19 cellular contexts compared by ENCODE assay signal in the genomic region with DNA sequence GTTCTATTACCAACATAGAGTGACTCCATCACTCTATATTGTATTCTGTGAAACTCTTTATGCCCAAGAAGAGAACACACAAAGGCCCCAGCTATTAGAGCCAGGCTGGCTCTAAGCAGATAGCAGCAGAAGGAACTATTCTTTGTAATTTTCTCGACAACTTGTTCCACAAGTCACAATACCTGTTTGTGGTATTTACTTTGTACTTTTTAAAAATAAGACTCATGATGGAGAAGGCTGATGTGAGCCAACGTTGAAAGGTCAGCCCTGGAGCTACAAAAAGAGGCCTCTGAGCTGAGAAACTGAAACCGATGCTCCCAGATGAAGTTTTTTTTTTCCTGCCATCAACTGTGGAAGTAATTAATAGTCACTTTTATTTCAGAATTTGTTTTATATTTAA.
DNase-seq lines count a peak whose midpoint lies in the region; ATAC-seq, FAIRE-seq and TF ChIP-seq lines count a peak whose summit lies in the region.
"Had no signal": no experiment of that assay in that cellular context is flagged by ENCODE, and none has a peak within 500 bp of the region (broad histone marks: within the 10 kb centered on the region; RNA-seq: fewer than 3 reads in every experiment).

No MANE protein-coding gene starts in this region.

- no peak overlapping the region for H2BK15ac ChIP-seq in mesenchymal stem cell (ENCODE audit: low read depth, poor library complexity, severe bottlenecking)

- no peak overlapping the region for H3K18ac ChIP-seq in mesenchymal stem cell (ENCODE audit: low read depth in 1 of 2, low read length in 2 of 2)

- ATAC-seq in HG03520 (IDR thresholded peaks at IDR 0.05; ENCODE audit: unreplicated experiment) (no peak), GM19455 (IDR thresholded peaks at IDR 0.05; ENCODE audit: unreplicated experiment) (no peak)
- ATAC-seq: gastroesophageal sphincter, pancreas, Right ventricle myocardium inferior had no signal

- peaks cover 4% of the 10 kb centered on the region for H3K79me1 ChIP-seq in mesenchymal stem cell (replicated peaks; ENCODE audit: low read length, poor library complexity, severe bottlenecking)

- H3K36me3 ChIP-seq in MM.1S (replicated peaks; ENCODE audit: insufficient read depth, low read length): no peaks in the 10 kb centered on the region
- no peaks in the 10 kb centered on the region for H3K36me3 ChIP-seq in bronchial epithelial cell (ENCODE audit: control insufficient read depth, insufficient read depth, low read length)
- H3K36me3 ChIP-seq in mesenchymal stem cell (ENCODE audit: control insufficient read depth in 1 of 2, insufficient read depth in 2 of 2, low read depth in 1 of 2, low read length in 2 of 2): no peaks in the 10 kb centered on the region
- H3K36me3 ChIP-seq: gastroesophageal sphincter, pancreas had no signal

- H2AK5ac ChIP-seq in mesenchymal stem cell (ENCODE audit: low read length, severe bottlenecking): no peak overlapping the region

- no peak overlapping the region for H4K8ac ChIP-seq in mesenchymal stem cell (ENCODE audit: low read length)

- WGBS in mesenchymal stem cell: no CpG with 5 or more reads among the region's 3 CpGs

- H3K4me2 ChIP-seq in MM.1S (ENCODE audit: low read depth, low read length) (peak overlapping the region; percentile 43), mesenchymal stem cell (ENCODE audit: low read length, poor library complexity, severe bottlenecking) (no peak overlapping the region)

- peaks cover 20% of the 10 kb centered on the region for H3F3A ChIP-seq in MM.1S (ENCODE audit: insufficient read depth, low read length)

- H3K9me3 ChIP-seq in MM.1S (replicated peaks; ENCODE audit: insufficient read depth, low read length): no peaks in the 10 kb centered on the region
- H3K9me3 ChIP-seq in mesenchymal stem cell (ENCODE audit: control insufficient read depth, low read length): no peaks in the 10 kb centered on the region
- H3K9me3 ChIP-seq: gastroesophageal sphincter, pancreas had no signal

- peaks cover 49% of the 10 kb centered on the region for H3K4me1 Mint-ChIP-seq in type B pancreatic cell (ENCODE audit: unreplicated experiment)

- no peaks in the 10 kb centered on the region for H3K27me3 Mint-ChIP-seq in type B pancreatic cell
- H3K27me3 Mint-ChIP-seq: activated CD4-positive, alpha-beta memory T cell treated with anti-CD3 and anti-CD28 coated beads, Interleukin-2, amount 10 ng/mL, durations not matched to agents 7 days and 5 days; activated naive CD4-positive, alpha-beta T cell treated with anti-CD3 and anti-CD28 coated beads, Interleukin-2, amount 10 ng/mL, durations not matched to agents 7 days and 5 days had no signal

- H2AFZ ChIP-seq in MM.1S (ENCODE audit: low read length) (no peak overlapping the region), mesenchymal stem cell (ENCODE audit: low read depth, low read length) (no peak overlapping the region)

- H3K79me2 ChIP-seq in MM.1S (ENCODE audit: low read length): peaks cover 95% of the 10 kb centered on the region

- TF ChIP-seq CTCF in MM.1S (IDR thresholded peaks at IDR 0.05; ENCODE audit: low read length) (no peak), bronchial epithelial cell (IDR thresholded peaks at IDR 0.05; ENCODE audit: insufficient read depth, low read length, severe bottlenecking) (no peak), type B pancreatic cell (conservative IDR thresholded peaks at IDR 0.05) (no peak)

- H3K4me3 ChIP-seq in MM.1S (ENCODE audit: low read length) (no peak overlapping the region), bronchial epithelial cell (ENCODE audit: low read depth, low read length) (no peak overlapping the region), mesenchymal stem cell (ENCODE audit: insufficient read depth in 1 of 2, low read depth in 1 of 2, low read length in 2 of 2) (no peak overlapping the region)
- H3K4me3 ChIP-seq: gastroesophageal sphincter, pancreas had no signal

- FAIRE-seq in bronchial epithelial cell (lab: Jason Lieb, UNC): no peak
- FAIRE-seq: pancreas had no signal

- no peak overlapping the region for H3K23ac ChIP-seq in mesenchymal stem cell (ENCODE audit: low read length in 2 of 2)

- no peaks in the 10 kb centered on the region for H3K9me3 Mint-ChIP-seq in type B pancreatic cell

- DNase-seq in MM.1S: no peak
- DNase-seq in bronchial epithelial cell (ENCODE audit: low read depth): peak; percentile 17
- DNase-seq in mesenchymal stem cell: no peak
- DNase-seq in type B pancreatic cell (ENCODE audit: extremely low spot score, unreplicated experiment): no peak
- no peak for DNase-seq in stimulated activated CD4-positive, alpha-beta T cell treated with anti-CD3 and anti-CD28 coated beads, Interleukin-15, amount 100 ng/mL, for 24 hours
- DNase-seq in GM19240 (ENCODE audit: insufficient read length, low spot score): no peak
- DNase-seq: activated CD4-positive, alpha-beta memory T cell treated with anti-CD3 and anti-CD28 coated beads, Interleukin-2, amount 10 ng/mL, durations not matched to agents 7 days and 5 days; activated naive CD4-positive, alpha-beta T cell treated with anti-CD3 and anti-CD28 coated beads, Interleukin-2, amount 10 ng/mL, durations not matched to agents 7 days and 5 days; activated T-cell treated with anti-CD3 and anti-CD28 coated beads, Interleukin-2, amount 50 U/mL, for 1 hour; Calu3; NCI-H1930; NCI-H446 treated with DMSO at 0.1 percent for 48 hours; pancreas; stimulated activated CD4-positive, alpha-beta T cell treated with anti-CD3 and anti-CD28 coated beads, Interleukin-4, amount 100 ng/mL, for 4 hours; T-helper 1 cell had no signal

- H3K27ac Mint-ChIP-seq in type B pancreatic cell: peak overlapping the region; percentile 89
- H3K27ac Mint-ChIP-seq: activated CD4-positive, alpha-beta memory T cell treated with anti-CD3 and anti-CD28 coated beads, Interleukin-2, amount 10 ng/mL, durations not matched to agents 7 days and 5 days; activated naive CD4-positive, alpha-beta T cell treated with anti-CD3 and anti-CD28 coated beads, Interleukin-2, amount 10 ng/mL, durations not matched to agents 7 days and 5 days had no signal

- H3K9ac ChIP-seq in MM.1S (ENCODE audit: low read length): no peak overlapping the region
- peak overlapping the region; percentile 0 for H3K9ac ChIP-seq in mesenchymal stem cell (ENCODE audit: low read length)

- H2BK5ac ChIP-seq in mesenchymal stem cell (ENCODE audit: low read depth, low read length, poor library complexity, severe bottlenecking): no peak overlapping the region

- H3K14ac ChIP-seq in mesenchymal stem cell (ENCODE audit: low read length in 2 of 2): no peak overlapping the region

- H3K9me2 ChIP-seq in MM.1S (replicated peaks; ENCODE audit: insufficient read depth, low read length): no peaks in the 10 kb centered on the region

- H3K36me3 Mint-ChIP-seq in type B pancreatic cell: peaks cover 17% of the 10 kb centered on the region
- H3K36me3 Mint-ChIP-seq: activated naive CD4-positive, alpha-beta T cell treated with anti-CD3 and anti-CD28 coated beads, Interleukin-2, amount 10 ng/mL, durations not matched to agents 7 days and 5 days had no signal

- H3K27me3 ChIP-seq in MM.1S (replicated peaks; ENCODE audit: insufficient read depth, low read length): no peaks in the 10 kb centered on the region
- no peaks in the 10 kb centered on the region for H3K27me3 ChIP-seq in bronchial epithelial cell (ENCODE audit: control insufficient read depth, insufficient read depth, low read length)
- no peaks in the 10 kb centered on the region for H3K27me3 ChIP-seq in mesenchymal stem cell (ENCODE audit: control insufficient read depth in 1 of 2, insufficient read depth in 1 of 2, low read length in 2 of 2)
- H3K27me3 ChIP-seq: gastroesophageal sphincter, pancreas had no signal

- peak overlapping the region; percentile 38 for H3K4me3 Mint-ChIP-seq in type B pancreatic cell
- H3K4me3 Mint-ChIP-seq: activated CD4-positive, alpha-beta memory T cell treated with anti-CD3 and anti-CD28 coated beads, Interleukin-2, amount 10 ng/mL, durations not matched to agents 7 days and 5 days; activated naive CD4-positive, alpha-beta T cell treated with anti-CD3 and anti-CD28 coated beads, Interleukin-2, amount 10 ng/mL, durations not matched to agents 7 days and 5 days had no signal

- no peak overlapping the region for H3K4ac ChIP-seq in mesenchymal stem cell (ENCODE audit: low read depth in 1 of 2, low read length in 2 of 2)

- no peak overlapping the region for H2BK12ac ChIP-seq in mesenchymal stem cell (ENCODE audit: low read length in 2 of 2)

- H3K27ac ChIP-seq in MM.1S (ENCODE audit: low read length): peak overlapping the region; percentile 42; the same call in 1 of the 2 replicates
- no peak overlapping the region for H3K27ac ChIP-seq in mesenchymal stem cell (ENCODE audit: low read length, poor library complexity, severe bottlenecking)

- H4K91ac ChIP-seq in mesenchymal stem cell (ENCODE audit: low read length): no peak overlapping the region

- no peaks in the 10 kb centered on the region for H4K20me1 ChIP-seq in MM.1S (ENCODE audit: insufficient read depth, low read length)

- H3K4me1 ChIP-seq in MM.1S (ENCODE audit: low read length) (peaks cover 33% of the 10 kb centered on the region), mesenchymal stem cell (ENCODE audit: control insufficient read depth, insufficient read depth, low read depth, low read length) (peaks cover 5% of the 10 kb centered on the region)

- no peak overlapping the region for H2BK120ac ChIP-seq in mesenchymal stem cell (ENCODE audit: low read depth, low read length)
